ENCODE assay signal across 10 cellular contexts in the genomic region with DNA sequence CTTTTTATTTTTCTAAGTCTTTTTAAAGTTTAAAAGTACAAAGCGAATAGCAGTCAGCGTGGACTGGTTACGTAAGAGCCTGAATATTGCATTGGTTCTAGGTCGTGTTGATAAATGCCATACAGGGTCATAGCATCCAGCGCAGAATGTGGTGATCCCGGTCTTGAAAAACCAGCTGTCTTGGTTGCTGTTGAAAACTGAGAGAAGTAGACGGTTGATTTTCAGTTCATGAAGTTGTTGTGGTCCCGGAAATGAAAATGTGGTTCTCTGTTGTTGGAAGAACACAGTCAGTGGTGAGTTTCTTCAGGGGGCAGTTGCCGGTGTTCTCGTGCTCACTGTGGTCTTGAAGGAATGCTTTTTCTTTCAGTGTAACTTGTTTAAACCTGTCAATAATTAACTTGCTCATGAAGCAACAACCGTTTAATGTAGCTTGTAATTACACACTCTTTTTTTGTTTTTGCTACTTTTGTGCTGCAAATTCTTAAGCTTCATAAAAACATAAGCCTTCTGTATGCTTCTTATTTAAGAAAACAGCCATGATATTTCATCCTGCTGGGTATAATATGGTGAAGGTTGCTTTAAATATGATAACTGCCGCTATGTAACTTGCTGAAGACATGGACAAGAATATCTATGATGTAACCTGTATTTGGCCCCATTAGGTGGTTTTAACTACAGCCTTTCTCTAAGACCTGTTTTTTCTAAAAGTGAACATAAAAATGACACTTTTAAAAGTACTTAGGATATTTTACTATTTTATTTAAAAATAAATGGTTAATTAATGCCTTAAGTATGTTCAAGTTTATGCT.
DNase-seq lines count a peak whose midpoint lies in the region; ATAC-seq and TF ChIP-seq lines count a peak whose summit lies in the region.
"Had no signal": no experiment of that assay in that cellular context is flagged by ENCODE, and none has a peak within 500 bp of the region (broad histone marks: within the 10 kb centered on the region; RNA-seq: fewer than 3 reads in every experiment).

No MANE protein-coding gene starts in this region.

- no peaks in the 10 kb centered on the region for H3K9me3 ChIP-seq in stomach

- H3K4me1 ChIP-seq in stomach, result peaks cover 7 to 32% (median 20%) of the 10 kb centered on the region in 4 donors

- H3K4me3 Mint-ChIP-seq in activated naive CD8-positive, alpha-beta T cell treated with anti-CD3 and anti-CD28 coated beads, Interleukin-2, amount 50 U/mL, for 24 hours, result no peak overlapping the region
- H3K4me3 Mint-ChIP-seq: activated CD4-positive, alpha-beta T cell treated with anti-CD3 and anti-CD28 coated beads, Interleukin-2, amount 10 ng/mL, durations not matched to agents 7 days and 5 days had no signal

- H3K27me3 Mint-ChIP-seq in activated naive CD8-positive, alpha-beta T cell treated with anti-CD3 and anti-CD28 coated beads, Interleukin-2, amount 50 U/mL, for 24 hours, result peaks cover 2% of the 10 kb centered on the region
- H3K27me3 Mint-ChIP-seq: activated CD4-positive, alpha-beta T cell treated with anti-CD3 and anti-CD28 coated beads, Interleukin-2, amount 10 ng/mL, durations not matched to agents 7 days and 5 days had no signal

- no peak overlapping the region for H3K27ac Mint-ChIP-seq in activated naive CD8-positive, alpha-beta T cell treated with anti-CD3 and anti-CD28 coated beads, Interleukin-2, amount 50 U/mL, for 24 hours
- H3K27ac Mint-ChIP-seq: activated CD4-positive, alpha-beta T cell treated with anti-CD3 and anti-CD28 coated beads, Interleukin-2, amount 10 ng/mL, durations not matched to agents 7 days and 5 days had no signal

- TF ChIP-seq POLR2A in stomach (IDR thresholded peaks at IDR 0.05), result no peak

- peak; percentile 47 for ATAC-seq in left colon
- ATAC-seq in activated naive CD8-positive, alpha-beta T cell treated with anti-CD3 and anti-CD28 coated beads, Interleukin-2, amount 50 U/mL, for 24 hours, result no peak

- peak; percentile 33 for DNase-seq in HuH-7.5 (ENCODE audit: low spot score)
- peak; percentile 16 for DNase-seq in brain microvascular endothelial cell
- peak in 1 of 2 donors; percentile 43 for DNase-seq in left colon
- DNase-seq in stomach, result no peak
- DNase-seq in activated naive CD8-positive, alpha-beta T cell treated with anti-CD3 and anti-CD28 coated beads, Interleukin-2, amount 50 U/mL, for 24 hours, result no peak
- DNase-seq in NCI-H524 treated with DMSO at 0.1 percent for 48 hours (lab: John Stamatoyannopoulos, UW), result no peak
- no peak for DNase-seq in NCI-H446 treated with DMSO at 0.1 percent for 48 hours (lab: John Stamatoyannopoulos, UW)
- DNase-seq: activated CD4-positive, alpha-beta T cell treated with anti-CD3 and anti-CD28 coated beads, Interleukin-2, amount 10 ng/mL, durations not matched to agents 7 days and 5 days; activated naive CD4-positive, alpha-beta T cell treated with anti-CD3 and anti-CD28 coated beads, Interleukin-2, amount 50 U/mL, for 16 hours; erythroblast had no signal

- H3K9me3 Mint-ChIP-seq in activated naive CD8-positive, alpha-beta T cell treated with anti-CD3 and anti-CD28 coated beads, Interleukin-2, amount 50 U/mL, for 24 hours, result no peaks in the 10 kb centered on the region
- H3K9me3 Mint-ChIP-seq: activated CD4-positive, alpha-beta T cell treated with anti-CD3 and anti-CD28 coated beads, Interleukin-2, amount 10 ng/mL, durations not matched to agents 7 days and 5 days had no signal

- 25 to 58% (median 40%) methylated on average over 12 of the region's 12 CpGs for WGBS in stomach, 5 donors

- no peaks in the 10 kb centered on the region for H3K36me3 Mint-ChIP-seq in activated naive CD8-positive, alpha-beta T cell treated with anti-CD3 and anti-CD28 coated beads, Interleukin-2, amount 50 U/mL, for 24 hours (ENCODE audit: low read depth)

- no peak for TF ChIP-seq EP300 in stomach (IDR thresholded peaks at IDR 0.05)

- no peaks in the 10 kb centered on the region for H3K4me1 Mint-ChIP-seq in activated naive CD8-positive, alpha-beta T cell treated with anti-CD3 and anti-CD28 coated beads, Interleukin-2, amount 50 U/mL, for 24 hours
- H3K4me1 Mint-ChIP-seq: activated CD4-positive, alpha-beta T cell treated with anti-CD3 and anti-CD28 coated beads, Interleukin-2, amount 10 ng/mL, durations not matched to agents 7 days and 5 days had no signal

- in situ Hi-C loops in brain microvascular endothelial cell (cut with HindIII; ENCODE audit: low pct_ligation_motif_present, low sequenced_read_pairs), result no loop called here

- H3K36me3 ChIP-seq in brain microvascular endothelial cell (replicated peaks) (no peaks in the 10 kb centered on the region), stomach (peaks cover 0 to 53% (median 35%) of the 10 kb centered on the region in 4 donors)

- H3K4me3 ChIP-seq in brain microvascular endothelial cell (ENCODE audit: low read depth, low read length) (no peak overlapping the region), stomach (peak overlapping the region in 1 of 4 donors; percentile 20)

- no peak for TF ChIP-seq CTCF in brain microvascular endothelial cell (IDR thresholded peaks at IDR 0.05; ENCODE audit: low read depth, low read length, missing control alignments)
- no peak for TF ChIP-seq CTCF in stomach (IDR thresholded peaks at IDR 0.05)

- intact Hi-C loops in left colon (cut with DNase I, micrococcal nuclease) (no loop called here), stomach (cut with DNase I; ENCODE audit: low total_unique reads) (no loop called here)

- no peak overlapping the region for H3K27ac ChIP-seq in brain microvascular endothelial cell
- peak overlapping the region; percentile 59 to 81 (median 70) for H3K27ac ChIP-seq in stomach

- no peaks in the 10 kb centered on the region for H3K27me3 ChIP-seq in brain microvascular endothelial cell (replicated peaks)
- H3K27me3 ChIP-seq in stomach, result no peaks in the 10 kb centered on the region

Comparison
In these comparisons a context has a peak if more than half of its experiments do, and no peak if none do; other contexts are left out.
1. DNase-seq: peak in HuH-7.5 (single experiment) and brain microvascular endothelial cell (single experiment); none in stomach (single experiment), activated naive CD8-positive, alpha-beta T cell treated with anti-CD3 and anti-CD28 coated beads, Interleukin-2, amount 50 U/mL, for 24 hours (single experiment), NCI-H524 treated with DMSO at 0.1 percent for 48 hours (single experiment) and NCI-H446 treated with DMSO at 0.1 percent for 48 hours (single experiment).